In genomic region chrX:138345801-138346200, GRCh38 we compare ENCODE assay signal across 16 cellular contexts.
DNase-seq lines count a peak whose midpoint lies in the region; ATAC-seq and FAIRE-seq lines count a peak whose summit lies in the region.
"Had no signal": no experiment of that assay in that cellular context is flagged by ENCODE, and none has a peak within 500 bp of the region (broad histone marks: within the 10 kb centered on the region; RNA-seq: fewer than 3 reads in every experiment).

No MANE protein-coding gene starts in this region.

- FAIRE-seq in colon (lab: Jason Lieb, UNC), result peak; percentile 76
- FAIRE-seq: GM18507 had no signal

- no peaks in the 10 kb centered on the region for H3K36me3 Mint-ChIP-seq in activated T-cell treated with anti-CD3 and anti-CD28 coated beads, Interleukin-2, amount 50 U/mL, for 4 hours (ENCODE audit: insufficient read depth)
- no peaks in the 10 kb centered on the region for H3K36me3 Mint-ChIP-seq in T-helper 2 cell treated with Interferon-gamma antibody and Interleukin-4, amounts not matched to agents 5 μg/mL and 100 μg/mL, for 36 hours (ENCODE audit: low read depth)
- H3K36me3 Mint-ChIP-seq: CD8-positive, alpha-beta memory T cell; IgD-negative memory B cell had no signal

- ATAC-seq in activated T-cell treated with anti-CD3 and anti-CD28 coated beads, Interleukin-2, amount 50 U/mL, for 4 hours, result peak; percentile 27 to 56
- ATAC-seq in GM18870 (IDR thresholded peaks at IDR 0.05; ENCODE audit: unreplicated experiment) (peak; percentile 79), HG03565 (IDR thresholded peaks at IDR 0.05; ENCODE audit: unreplicated experiment) (peak; percentile 64)

- H3K4me1 Mint-ChIP-seq in activated T-cell treated with anti-CD3 and anti-CD28 coated beads, Interleukin-2, amount 50 U/mL, for 4 hours (ENCODE audit: low read depth), result no peaks in the 10 kb centered on the region
- H3K4me1 Mint-ChIP-seq in T-helper 2 cell treated with Interferon-gamma antibody and Interleukin-4, amounts not matched to agents 5 μg/mL and 100 μg/mL, for 36 hours (ENCODE audit: low read depth), result no peaks in the 10 kb centered on the region
- H3K4me1 Mint-ChIP-seq: CD8-positive, alpha-beta memory T cell; IgD-negative memory B cell had no signal

- no peak overlapping the region for H3K4me3 Mint-ChIP-seq in activated T-cell treated with anti-CD3 and anti-CD28 coated beads, Interleukin-2, amount 50 U/mL, for 4 hours
- H3K4me3 Mint-ChIP-seq in T-helper 2 cell treated with Interferon-gamma antibody and Interleukin-4, amounts not matched to agents 5 μg/mL and 100 μg/mL, for 36 hours, result no peak overlapping the region
- H3K4me3 Mint-ChIP-seq: CD8-positive, alpha-beta memory T cell; HFFc6; IgD-negative memory B cell had no signal

- H3K27ac Mint-ChIP-seq in T-helper 2 cell treated with Interferon-gamma antibody and Interleukin-4, amounts not matched to agents 5 μg/mL and 100 μg/mL, for 36 hours, result no peak overlapping the region
- H3K27ac Mint-ChIP-seq: HFFc6, IgD-negative memory B cell had no signal

- H3K9me3 Mint-ChIP-seq in activated T-cell treated with anti-CD3 and anti-CD28 coated beads, Interleukin-2, amount 50 U/mL, for 4 hours, result no peaks in the 10 kb centered on the region
- H3K9me3 Mint-ChIP-seq in T-helper 2 cell treated with Interferon-gamma antibody and Interleukin-4, amounts not matched to agents 5 μg/mL and 100 μg/mL, for 36 hours, result no peaks in the 10 kb centered on the region
- H3K9me3 Mint-ChIP-seq: HFFc6, IgD-negative memory B cell had no signal

- no peak for DNase-seq in activated T-cell treated with anti-CD3 and anti-CD28 coated beads, Interleukin-2, amount 50 U/mL, for 4 hours
- DNase-seq in activated T-cell treated with anti-CD3 and anti-CD28 coated beads, Interleukin-2, amount 50 U/mL, for 48 hours, result no peak
- no peak for DNase-seq in NCI-H226
- DNase-seq in T-helper 2 cell treated with Interferon-gamma antibody and Interleukin-4, amounts not matched to agents 5 μg/mL and 100 μg/mL, for 36 hours (ENCODE audit: low spot score), result no peak
- no peak for DNase-seq in SW480 (ENCODE audit: low spot score)
- DNase-seq: 8988T; AML-193; CD8-positive, alpha-beta memory T cell; DMS 273 treated with DMSO at 0.1 percent for 48 hours; HCEC 1CT; HFFc6 had no signal

- no peaks in the 10 kb centered on the region for H3K27me3 Mint-ChIP-seq in activated T-cell treated with anti-CD3 and anti-CD28 coated beads, Interleukin-2, amount 50 U/mL, for 4 hours (ENCODE audit: low read depth)
- H3K27me3 Mint-ChIP-seq in T-helper 2 cell treated with Interferon-gamma antibody and Interleukin-4, amounts not matched to agents 5 μg/mL and 100 μg/mL, for 36 hours (ENCODE audit: low read depth), result no peaks in the 10 kb centered on the region
- H3K27me3 Mint-ChIP-seq: IgD-negative memory B cell had no signal
